Comparison of ENCODE assay signal across 22 cellular contexts in genomic region chr1:60000625-60001024, GRCh38.
"Had no signal": no experiment of that assay in that cellular context is flagged by ENCODE, and none has a peak within 500 bp of the region (broad histone marks: within the 10 kb centered on the region; RNA-seq: fewer than 3 reads in every experiment).

No MANE protein-coding gene starts in this region.

- H3K9ac ChIP-seq: SK-N-SH had no signal

- DNase-seq: IMR-90, Karpas-422, KG1, MG63, NCI-H1092, NCI-H1105 treated with DMSO at 0.1 percent for 48 hours, NCI-H1417 treated with DMSO at 0.1 percent for 48 hours, NCI-H146, NCI-H1694 treated with DMSO at 0.1 percent for 48 hours, NCI-H1930, NCI-H2081, NCI-H2107, NCI-H2227 treated with DMSO at 0.1 percent for 48 hours, NCI-H524, NCI-H526 treated with DMSO at 0.1 percent for 48 hours, NCI-H748 treated with DMSO at 0.1 percent for 48 hours, Right ventricle myocardium superior, RPMI8226, SIG-M5, SK-N-SH had no signal

- H3K36me3 ChIP-seq: MG63, SJSA1 had no signal

- H3K9me3 ChIP-seq: MG63, SJSA1, SK-N-SH had no signal

- H3K27me3 ChIP-seq: MG63, SJSA1 had no signal

- H3K4me3 ChIP-seq: MG63, SJSA1 had no signal

- ATAC-seq: HepG2 had no signal

- H3K4me2 ChIP-seq: SK-N-SH had no signal
